Comparison of ENCODE assay signal across 9 cellular contexts in genomic region chr6:134171517-134171916, GRCh38.
DNase-seq lines count a peak whose midpoint lies in the region; ATAC-seq and TF ChIP-seq lines count a peak whose summit lies in the region.
"Had no signal": no experiment of that assay in that cellular context is flagged by ENCODE, and none has a peak within 500 bp of the region (broad histone marks: within the 10 kb centered on the region; RNA-seq: fewer than 3 reads in every experiment).

No MANE protein-coding gene starts in this region.

- H3K4me3 Mint-ChIP-seq in naive thymus-derived CD4-positive, alpha-beta T cell, result peak overlapping the region in 9 of 10 donors; percentile 29 to 99 (median 63)

- no peaks in the 10 kb centered on the region for H3K27me3 ChIP-seq in dorsolateral prefrontal cortex
- H3K27me3 ChIP-seq in naive thymus-derived CD4-positive, alpha-beta T cell (ENCODE audit: control insufficient read depth in 2 of 2, insufficient read depth in 2 of 2, low read length in 2 of 2), result no peaks in the 10 kb centered on the region

- H3K9me3 Mint-ChIP-seq in naive thymus-derived CD4-positive, alpha-beta T cell, result peaks cover 0 to 2% (median 0%) of the 10 kb centered on the region in 11 donors

- no peak for TF ChIP-seq CTCF in dorsolateral prefrontal cortex (IDR thresholded peaks at IDR 0.05 in 54 of 56, conservative IDR thresholded peaks at IDR 0.05 in 2 of 56; ENCODE audit: low read depth in 1 of 56, partially characterized antibody in 56 of 56)

- peak overlapping the region in 8 of 9 donors; percentile 7 to 86 (median 76) for H3K27ac Mint-ChIP-seq in naive thymus-derived CD4-positive, alpha-beta T cell

- H3K27ac ChIP-seq in dorsolateral prefrontal cortex, result peak overlapping the region in 57 of 59 donors; percentile 26 to 100 (median 99)
- H3K27ac ChIP-seq in naive thymus-derived CD4-positive, alpha-beta T cell (ENCODE audit: low read depth, low read length), result peak overlapping the region; percentile 48

- H3K4me3 ChIP-seq in dorsolateral prefrontal cortex, result peak overlapping the region; percentile 61 to 98 (median 86)
- no peak overlapping the region for H3K4me3 ChIP-seq in naive thymus-derived CD4-positive, alpha-beta T cell (ENCODE audit: low read length)

- H3K4me1 Mint-ChIP-seq in naive thymus-derived CD4-positive, alpha-beta T cell, result peaks cover 39 to 69% (median 55%) of the 10 kb centered on the region in 7 donors

- H3K27me3 Mint-ChIP-seq in naive thymus-derived CD4-positive, alpha-beta T cell, result no peaks in the 10 kb centered on the region

- CTCF ChIA-PET in naive thymus-derived CD4-positive, alpha-beta T cell (lab: Charles Lee), result interaction anchor here (0.6 to 2.1 kb wide), 6 partner anchors 15 to 769 kb away, joined by 3 to 22 read pairs (median 4); no protein-coding TSS in a partner anchor

- H3K4me1 ChIP-seq in naive thymus-derived CD4-positive, alpha-beta T cell (ENCODE audit: control insufficient read depth in 2 of 2, insufficient read depth in 2 of 2, low read length in 2 of 2), result peaks cover 3 to 44% of the 10 kb centered on the region in 2 donors

- no peak for ATAC-seq in naive thymus-derived CD4-positive, alpha-beta T cell
- ATAC-seq in GM18517 (IDR thresholded peaks at IDR 0.05; ENCODE audit: unreplicated experiment), result no peak
- ATAC-seq in esophagus mucosa, result no peak

- DNase-seq in A172 (ENCODE audit: low spot score) (peak; percentile 15), M059J (ENCODE audit: low read depth) (peak; percentile 18), dorsolateral prefrontal cortex (no peak), dedifferentiated amniotic fluid mesenchymal stem cell (ENCODE audit: extremely low spot score) (no peak)
- DNase-seq in naive thymus-derived CD4-positive, alpha-beta T cell, result no peak
- DNase-seq in activated effector memory CD4-positive, alpha-beta T cell treated with Interleukin-2 at 50 U/mL for 16 hours, result no peak
- DNase-seq: stimulated activated CD4-positive, alpha-beta T cell treated with anti-CD3 and anti-CD28 coated beads, Interleukin-12 subunit alpha, Interleukin-12 subunit beta, amount 100 ng/mL, for 4 hours had no signal

- peaks cover 9 to 66% (median 44%) of the 10 kb centered on the region in 5 donors for H3K36me3 Mint-ChIP-seq in naive thymus-derived CD4-positive, alpha-beta T cell

- POLR2A ChIA-PET in naive thymus-derived CD4-positive, alpha-beta T cell (lab: Charles Lee), result interaction anchor here (0.6 to 1.5 kb wide), 3 partner anchors 323 to 935 kb away, joined by 3 to 6 read pairs (median 3); no protein-coding TSS in a partner anchor

- intact Hi-C loops in dorsolateral prefrontal cortex (cut with DNase I), result loop anchor here (5.0 to 10.0 kb wide), 4 partner anchors 266 to 711 kb away; no protein-coding TSS in a partner anchor
- intact Hi-C loops in naive thymus-derived CD4-positive, alpha-beta T cell (cut with micrococcal nuclease), result loop anchor here (5.0 kb wide), 3 partner anchors 841 to 1659 kb away; partner anchors contain the start of gene STX7 (in 1 of the 2)

- peaks cover 9 to 47% (median 19%) of the 10 kb centered on the region in 3 experiments for H3K36me3 ChIP-seq in naive thymus-derived CD4-positive, alpha-beta T cell (ENCODE audit: control insufficient read depth in 2 of 3, insufficient read depth in 3 of 3, low read length in 3 of 3)

- H3K9me3 ChIP-seq in naive thymus-derived CD4-positive, alpha-beta T cell (ENCODE audit: control insufficient read depth in 2 of 3, low read length in 3 of 3), result no peaks in the 10 kb centered on the region

Comparison
In these comparisons a context has a peak if more than half of its experiments do, and no peak if none do; other contexts are left out.
1. DNase-seq: peak in A172 (single experiment) and M059J (single experiment); none in dorsolateral prefrontal cortex (0 of 10), naive thymus-derived CD4-positive, alpha-beta T cell (0 of 9), dedifferentiated amniotic fluid mesenchymal stem cell (single experiment) and activated effector memory CD4-positive, alpha-beta T cell treated with Interleukin-2 at 50 U/mL for 16 hours (single experiment).